In the genomic region with DNA sequence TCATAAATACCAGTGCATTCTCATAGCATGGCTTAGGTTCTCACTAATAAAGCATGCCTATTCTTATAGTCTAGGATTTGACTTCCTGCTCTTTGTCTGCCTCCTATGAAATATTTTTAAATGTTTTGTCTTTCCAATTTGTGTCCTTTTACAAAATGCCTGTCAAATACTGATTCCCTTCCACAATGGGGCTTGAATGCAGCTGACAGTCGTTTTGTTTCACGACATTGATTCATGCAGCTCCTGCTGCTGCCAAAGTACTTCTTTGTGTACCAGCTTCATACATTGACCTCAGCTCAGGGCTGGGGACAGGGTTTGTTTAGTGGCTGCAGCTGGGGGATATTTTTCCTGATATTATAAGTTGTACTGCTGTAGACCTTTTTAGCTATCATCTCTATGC, we compare ENCODE assay signal across 11 cellular contexts.
"Had no signal": no experiment of that assay in that cellular context is flagged by ENCODE, and none has a peak within 500 bp of the region (broad histone marks: within the 10 kb centered on the region; RNA-seq: fewer than 3 reads in every experiment).

No MANE protein-coding gene starts in this region.

- H3K27ac ChIP-seq: adrenal gland, esophagus squamous epithelium, transverse colon, uterus, WERI-Rb-1 had no signal

- DNase-seq: activated CD4-positive, alpha-beta T cell treated with anti-CD3 and anti-CD28 coated beads for 1 hour; activated gamma-delta T cell treated with Interleukin-2 at 50 U/mL for 16 hours; adrenal gland; effector memory CD4-positive, alpha-beta T cell; esophagus squamous epithelium; retina; stimulated activated naive B cell treated with anti-CD40 and anti-IgM and Interleukin-4, amounts not matched to agents 10 μg/mL and 1 μg/mL and 100 μg/mL, for 72 hours; T-helper 2 cell; transverse colon; uterus; WERI-Rb-1 had no signal
